In genomic region chr11:18650353-18650752, GRCh38 we compare ENCODE assay signal across 23 cellular contexts. TPM values are rescaled to one million over a fixed set of nuclear protein-coding genes. Genes with fewer than 3 reads are reported as not detected.
A peak's percentile ranks its signal among the peaks of the same experiment; 100 is the strongest.
DNase-seq lines count a peak whose midpoint lies in the region; ATAC-seq and TF ChIP-seq lines count a peak whose summit lies in the region.
"Had no signal": no experiment of that assay in that cellular context is flagged by ENCODE, and none has a peak within 500 bp of the region (broad histone marks: within the 10 kb centered on the region; RNA-seq: fewer than 3 reads in every experiment).

No MANE protein-coding gene starts in this region.

- H3K9me3 ChIP-seq in OCI-LY3 (ENCODE audit: insufficient read depth, low read length) = no peaks in the 10 kb centered on the region
- H3K9me3 ChIP-seq in mucosa of descending colon = no peaks in the 10 kb centered on the region
- H3K9me3 ChIP-seq: BE2C, Caco-2, gastrocnemius medialis, transverse colon had no signal

- peak overlapping the region; percentile 3 for H2AFZ ChIP-seq in ACC112 (ENCODE audit: low read length, unreplicated experiment)
- no peak overlapping the region for H2AFZ ChIP-seq in OCI-LY3 (ENCODE audit: low read depth, low read length)

- no peaks in the 10 kb centered on the region for H3K36me3 ChIP-seq in ACC112 (ENCODE audit: insufficient read depth, low read length)
- H3K36me3 ChIP-seq in OCI-LY3 (replicated peaks; ENCODE audit: low read depth, low read length) = no peaks in the 10 kb centered on the region
- no peaks in the 10 kb centered on the region for H3K36me3 ChIP-seq in mucosa of descending colon (ENCODE audit: low read depth)
- H3K36me3 ChIP-seq: BE2C, gastrocnemius medialis, transverse colon had no signal

- no peaks in the 10 kb centered on the region for H3K27me3 Mint-ChIP-seq in activated naive CD8-positive, alpha-beta T cell treated with anti-CD3 and anti-CD28 coated beads for 36 hours
- H3K27me3 Mint-ChIP-seq: central memory CD8-positive, alpha-beta T cell had no signal

- no peaks in the 10 kb centered on the region for H4K20me1 ChIP-seq in OCI-LY3 (ENCODE audit: insufficient read depth, low read length)

- H3K9me3 Mint-ChIP-seq in activated naive CD8-positive, alpha-beta T cell treated with anti-CD3 and anti-CD28 coated beads for 36 hours = no peaks in the 10 kb centered on the region
- H3K9me3 Mint-ChIP-seq: central memory CD8-positive, alpha-beta T cell had no signal

- H3K79me2 ChIP-seq in ACC112 (ENCODE audit: control insufficient read depth, insufficient read depth, low read length, unreplicated experiment) = no peaks in the 10 kb centered on the region
- no peaks in the 10 kb centered on the region for H3K79me2 ChIP-seq in OCI-LY3 (ENCODE audit: low read length)

- no peaks in the 10 kb centered on the region for H3K36me3 Mint-ChIP-seq in activated naive CD8-positive, alpha-beta T cell treated with anti-CD3 and anti-CD28 coated beads for 36 hours

- no peak overlapping the region for H3K9ac ChIP-seq in OCI-LY3 (ENCODE audit: low read length)

- TF ChIP-seq CTCF in OCI-LY3 (IDR thresholded peaks at IDR 0.05; ENCODE audit: low read depth, low read length) (no peak), mucosa of descending colon (IDR thresholded peaks at IDR 0.05) (no peak)

- H3K27ac ChIP-seq in ACC112 (ENCODE audit: low read depth, low read length) (no peak overlapping the region), OCI-LY3 (ENCODE audit: low read length) (no peak overlapping the region)
- H3K27ac ChIP-seq: gastrocnemius medialis, transverse colon had no signal

- H3K4me1 ChIP-seq in ACC112 (ENCODE audit: control insufficient read depth, insufficient read depth, low read length, unreplicated experiment) = no peaks in the 10 kb centered on the region
- H3K4me1 ChIP-seq in OCI-LY3 (ENCODE audit: low read length) = peaks cover 15% of the 10 kb centered on the region
- H3K4me1 ChIP-seq in mucosa of descending colon (ENCODE audit: low read depth) = no peaks in the 10 kb centered on the region
- H3K4me1 ChIP-seq: BE2C, Caco-2, gastrocnemius medialis had no signal

- H3K4me3 Mint-ChIP-seq in activated naive CD8-positive, alpha-beta T cell treated with anti-CD3 and anti-CD28 coated beads for 36 hours = no peak overlapping the region
- H3K4me3 Mint-ChIP-seq: central memory CD8-positive, alpha-beta T cell had no signal

- no peak overlapping the region for H3K27ac Mint-ChIP-seq in activated naive CD8-positive, alpha-beta T cell treated with anti-CD3 and anti-CD28 coated beads for 36 hours

- DNase-seq in AG20443 (ENCODE audit: low spot score) (no peak), mucosa of descending colon (no peak)
- no peak for DNase-seq in activated CD4-positive, alpha-beta T cell treated with anti-CD3 and anti-CD28 coated beads for 48 hours
- DNase-seq in activated naive CD8-positive, alpha-beta T cell treated with anti-CD3 and anti-CD28 coated beads for 36 hours = no peak
- DNase-seq: activated CD4-positive, alpha-beta T cell treated with anti-CD3 and anti-CD28 coated beads for 4 hours; activated CD8-positive, alpha-beta memory T cell treated with anti-CD3 and anti-CD28 coated beads for 24 hours; activated T-cell treated with anti-CD3 and anti-CD28 coated beads, Interleukin-2, amount 50 U/mL, for 1 hour; BE2C; Caco-2; dermis blood vessel endothelial cell; DMS79 treated with DMSO at 0.1 percent for 48 hours; KG1; left cardiac atrium; mammary epithelial cell; posterior cingulate gyrus; stimulated activated CD4-positive, alpha-beta T cell treated with anti-CD3 and anti-CD28 coated beads, Interleukin-2, amount 100 ng/mL, for 24 hours; transverse colon had no signal

- H3K27me3 ChIP-seq in ACC112 (ENCODE audit: insufficient read depth, low read length) = no peaks in the 10 kb centered on the region
- no peaks in the 10 kb centered on the region for H3K27me3 ChIP-seq in OCI-LY3 (ENCODE audit: low read depth, low read length)
- H3K27me3 ChIP-seq: BE2C, gastrocnemius medialis, transverse colon had no signal

- H3K4me1 Mint-ChIP-seq in activated naive CD8-positive, alpha-beta T cell treated with anti-CD3 and anti-CD28 coated beads for 36 hours = no peaks in the 10 kb centered on the region
- H3K4me1 Mint-ChIP-seq: central memory CD8-positive, alpha-beta T cell had no signal

- intact Hi-C loops in mucosa of descending colon (cut with DNase I, micrococcal nuclease) = no loop called here

- H3K4me3 ChIP-seq in ACC112 (ENCODE audit: low read depth, low read length) (no peak overlapping the region), OCI-LY3 (ENCODE audit: low read length) (peak overlapping the region; percentile 75), mucosa of descending colon (no peak overlapping the region)
- H3K4me3 ChIP-seq: gastrocnemius medialis, transverse colon had no signal

- ATAC-seq in GM19455 (IDR thresholded peaks at IDR 0.05; ENCODE audit: unreplicated experiment) (peak; percentile 29), HG03342 (IDR thresholded peaks at IDR 0.05; ENCODE audit: unreplicated experiment) (peak; percentile 48), mucosa of descending colon (no peak)

- peak overlapping the region; percentile 67 for H3K4me2 ChIP-seq in OCI-LY3 (ENCODE audit: low read length)

RNA-seq across cellular contexts. Expression of gene SPTY2D1, which starts 16.2 kb away (rescaled TPM):
- total RNA-seq in mucosa of descending colon = 10 to 100 TPM; 18.5 to 20.2 (median 18.6) TPM
- 10 to 100 TPM; 23.3 to 23.4 TPM for total RNA-seq in activated naive CD8-positive, alpha-beta T cell treated with anti-CD3 and anti-CD28 coated beads for 36 hours

RNA-seq across cellular contexts. Expression of gene TMEM86A, which starts 48.2 kb away (rescaled TPM):
- 1 to 10 TPM; 1.7 to 6.0 (median 5.0) TPM for total RNA-seq in mucosa of descending colon
- under 1 TPM; 0.25 to 0.52 TPM for total RNA-seq in activated naive CD8-positive, alpha-beta T cell treated with anti-CD3 and anti-CD28 coated beads for 36 hours

RNA-seq across cellular contexts. Expression of gene MISFA, which starts 50.8 kb away (rescaled TPM):
- total RNA-seq in mucosa of descending colon = 1 to 10 TPM; 2.8 to 3.8 (median 3.3) TPM
- total RNA-seq in activated naive CD8-positive, alpha-beta T cell treated with anti-CD3 and anti-CD28 coated beads for 36 hours = 1 to 10 TPM in 1 of 2 experiments, under 1 TPM in 1; 0.54 to 1.4 TPM
